In genomic region chrX:33923262-33923661, GRCh38 we compare ENCODE assay signal across 21 cellular contexts.
"Had no signal": no experiment of that assay in that cellular context is flagged by ENCODE, and none has a peak within 500 bp of the region (broad histone marks: within the 10 kb centered on the region; RNA-seq: fewer than 3 reads in every experiment).

No MANE protein-coding gene starts in this region.

- H3K9me3 ChIP-seq: SK-N-SH had no signal

- H3K9me2 ChIP-seq: SK-N-SH had no signal

- H3K27ac ChIP-seq: KMS-11, RWPE1 had no signal

- DNase-seq: Kasumi-1; MM.1S; NCI-H1092 treated with DMSO at 0.1 percent for 48 hours; NCI-H1436; NCI-H187; NCI-H2029; NCI-H2081 treated with DMSO at 0.1 percent for 48 hours; NCI-H2227 treated with DMSO at 0.1 percent for 48 hours; NCI-H524; NCI-H526 treated with DMSO at 0.1 percent for 48 hours; NK-92 treated with Interleukin-12 subunit alpha and Interleukin-12 subunit beta, amount 100 ng/mL, for 24 hours; PC-3; SHP77; SK-N-SH; SW 1271; T-cell had no signal

- H3K4me3 ChIP-seq: K562 had no signal

- H3K36me3 Mint-ChIP-seq: IgD-negative memory B cell, T-cell had no signal

- H3K27ac Mint-ChIP-seq: IgD-negative memory B cell; T-cell; T-helper 1 cell treated with Interleukin-12 subunit alpha and Interleukin-12 subunit beta and Interleukin-4 antibody, amounts not matched to agents 30 μg/mL and 1 μg/mL, for 36 hours had no signal

- H3K4me3 Mint-ChIP-seq: IgD-negative memory B cell; T-cell; T-helper 1 cell treated with Interleukin-12 subunit alpha and Interleukin-12 subunit beta and Interleukin-4 antibody, amounts not matched to agents 30 μg/mL and 1 μg/mL, for 36 hours had no signal

- H3K4me2 ChIP-seq: KMS-11, SK-N-SH had no signal

- H3K27me3 Mint-ChIP-seq: IgD-negative memory B cell had no signal

- H3K4me1 Mint-ChIP-seq: IgD-negative memory B cell, T-cell had no signal
